In genomic region chr7:135672560-135673359, GRCh38 we compare ENCODE assay signal across 8 cellular contexts. TPM values are rescaled to one million over a fixed set of nuclear protein-coding genes. Genes with fewer than 3 reads are reported as not detected.
DNase-seq lines count a peak whose midpoint lies in the region; ATAC-seq, FAIRE-seq and TF ChIP-seq lines count a peak whose summit lies in the region.

No MANE protein-coding gene starts in this region.

- peak; percentile 61 to 68 for DNase-seq in A549 (ENCODE audit: low read depth in 1 of 2, low spot score in 1 of 2)
- DNase-seq in NCI-H2107 (lab: John Stamatoyannopoulos, UW) = peak; percentile 56
- no peak for DNase-seq in left ventricle myocardium superior
- peak; percentile 42 for DNase-seq in small intestine
- DNase-seq in stimulated activated CD4-positive, alpha-beta T cell treated with anti-CD3 and anti-CD28 coated beads, Interleukin-4, amount 100 ng/mL, for 4 hours = no peak

- H3K27me3 Mint-ChIP-seq in activated T-helper 17 cell treated with anti-CD3 and anti-CD28 coated beads, Interleukin-2, amount 50 U/mL, for 72 hours = no peaks in the 10 kb centered on the region

- H3K9me3 Mint-ChIP-seq in activated T-helper 17 cell treated with anti-CD3 and anti-CD28 coated beads, Interleukin-2, amount 50 U/mL, for 72 hours = no peaks in the 10 kb centered on the region

- no peak overlapping the region for H3K27ac Mint-ChIP-seq in activated T-helper 17 cell treated with anti-CD3 and anti-CD28 coated beads, Interleukin-2, amount 50 U/mL, for 72 hours

- H3K4me3 ChIP-seq in A549 (no peak overlapping the region), small intestine (ENCODE audit: low read depth in 1 of 2, low read length in 2 of 2) (no peak overlapping the region)

- FAIRE-seq in A549 (lab: Jason Lieb, UNC) (no peak), small intestine (lab: Jason Lieb, UNC) (no peak)

- 67% methylated on average over 3 of the region's 3 CpGs for WGBS in A549 (ENCODE audit: missing lambda C conversion rate)
- 63 to 72% (median 69%) methylated on average over 3 of the region's 3 CpGs for WGBS in small intestine, 3 donors

- peak; percentile 63 to 69 for TF ChIP-seq RAD21 in A549 (conservative IDR thresholded peaks at IDR 0.05 in 1 of 2, IDR thresholded peaks at IDR 0.05 in 1 of 2)

- ATAC-seq in A549 (peak; percentile 85 to 96), HG02852 (IDR thresholded peaks at IDR 0.05; ENCODE audit: unreplicated experiment) (peak; percentile 70), left ventricle myocardium superior (peak; percentile 80)
- ATAC-seq in activated T-helper 17 cell treated with anti-CD3 and anti-CD28 coated beads, Interleukin-2, amount 50 U/mL, for 72 hours (replicated peaks) = peak; percentile 40

- CTCF ChIA-PET in A549 (lab: Yijun Ruan, JAX) = interaction anchor here (0.6 to 6.1 kb wide), 31 partner anchors 8 to 1919 kb away, joined by 3 to 32 read pairs (median 4); partner anchors contain the start of gene STMP1

- POLR2A ChIA-PET in A549 (lab: Yijun Ruan, JAX) = interaction anchor here (1.4 to 2.3 kb wide), 2 partner anchors 9 to 10 kb away, joined by 4 to 17 read pairs; partner anchors contain the start of gene STMP1

- intact Hi-C loops in left ventricle myocardium superior (cut with micrococcal nuclease) = loop anchor here (5.0 kb wide), 1 partner anchor 125 kb away; no protein-coding TSS in a partner anchor

- H3K9me3 ChIP-seq in A549 (no peaks in the 10 kb centered on the region), small intestine (ENCODE audit: control insufficient read depth, low read depth) (no peaks in the 10 kb centered on the region)

- no peaks in the 10 kb centered on the region for H3K27me3 ChIP-seq in small intestine (ENCODE audit: control insufficient read depth in 2 of 2, insufficient read depth in 2 of 2, low read length in 2 of 2)

- H3K4me3 Mint-ChIP-seq in activated T-helper 17 cell treated with anti-CD3 and anti-CD28 coated beads, Interleukin-2, amount 50 U/mL, for 72 hours = no peak overlapping the region

- TF ChIP-seq CTCF in A549 (IDR thresholded peaks at IDR 0.05) = peak; percentile 74
- peak; percentile 74 for TF ChIP-seq CTCF in GM12872 (IDR thresholded peaks at IDR 0.05; ENCODE audit: insufficient read depth, low read depth, low read length)

- TF ChIP-seq EP300 in A549 (IDR thresholded peaks at IDR 0.05) = no peak

- H3K27ac ChIP-seq in A549 = no peak overlapping the region
- no peak overlapping the region for H3K27ac ChIP-seq in small intestine (ENCODE audit: low read depth in 1 of 2, low read length in 1 of 2)

- peaks cover 56% of the 10 kb centered on the region for H3K36me3 Mint-ChIP-seq in activated T-helper 17 cell treated with anti-CD3 and anti-CD28 coated beads, Interleukin-2, amount 50 U/mL, for 72 hours (ENCODE audit: low read depth)

- H3K4me1 ChIP-seq in A549 (peaks cover 3% of the 10 kb centered on the region; the same call in 2 of the 3 replicates), small intestine (ENCODE audit: control insufficient read depth in 2 of 2, insufficient read depth in 1 of 2, low read depth in 1 of 2, low read length in 1 of 2) (peaks cover 0 to 3% of the 10 kb centered on the region in 2 donors)

- peaks cover 24% of the 10 kb centered on the region for H3K4me1 Mint-ChIP-seq in activated T-helper 17 cell treated with anti-CD3 and anti-CD28 coated beads, Interleukin-2, amount 50 U/mL, for 72 hours

- no peak overlapping the region for H3K4me2 ChIP-seq in A549

- no peak for TF ChIP-seq POLR2A in A549 (IDR thresholded peaks at IDR 0.05; ENCODE audit: low read length)

- peaks cover 0 to 3% of the 10 kb centered on the region in 2 donors for H3K36me3 ChIP-seq in small intestine (ENCODE audit: control insufficient read depth in 2 of 2, insufficient read depth in 2 of 2, low read length in 2 of 2)

TF ChIP-seq in A549, 52 proteins besides CTCF, POLR2A, EP300 and RAD21:
- TF ChIP-seq FOSB (CRISPR knock-in tag; IDR thresholded peaks at IDR 0.05) = no peak
- no peak for TF ChIP-seq POLR2AphosphoS2 (conservative IDR thresholded peaks at IDR 0.05; ENCODE audit: low read length)
- TF ChIP-seq SMC3 (IDR thresholded peaks at IDR 0.05) = peak; percentile 65
TF ChIP-seq in A549: peak in this region for 1.

RNA-seq across cellular contexts. Expression of gene STMP1, which starts 10.4 kb away (rescaled TPM):
- 30.1 and 35.5 TPM in 2 replicates for polyA plus RNA-seq in A549 (2011; rRNA removed)
- polyA plus RNA-seq in A549 (2012; cell fraction: cytosol; rRNA removed) = 12.3 TPM in 2 replicates
- polyA plus RNA-seq in A549 (2012; cell fraction: nucleus; rRNA removed) = 2.6 and 5.4 TPM in 2 replicates
- polyA plus RNA-seq in A549 (2017; fragmentation: RNase III; extraction: RNeasy Plus Mini Kit Qiagen cat#74134 plus additional on column Dnase treatment) = 25.2 to 33.0 TPM (median 32.1 TPM) in 3 replicates
- 7.2 and 7.6 TPM in 2 replicates for polyA minus RNA-seq in A549 (2011; rRNA and poly(A)+ RNA removed)
- total RNA-seq in activated T-helper 17 cell treated with anti-CD3 and anti-CD28 coated beads, Interleukin-2, amount 50 U/mL, for 72 hours = 10 to 100 TPM; 10.5 to 11.1 TPM
- 30.3 TPM for total RNA-seq in left ventricle myocardium superior
- 10 to 100 TPM; 24.8 to 36.2 (median 30.5) TPM for polyA plus RNA-seq in small intestine

RNA-seq across cellular contexts. Expression of gene SLC13A4, which starts 55.2 kb away (rescaled TPM):
- not detected in 2 replicates for polyA plus RNA-seq in A549 (2011; rRNA removed)
- polyA plus RNA-seq in A549 (2012; cell fraction: cytosol; rRNA removed) = not detected in 2 replicates
- not detected in 2 replicates for polyA plus RNA-seq in A549 (2012; cell fraction: nucleus; rRNA removed)
- polyA plus RNA-seq in A549 (2017; fragmentation: RNase III; extraction: RNeasy Plus Mini Kit Qiagen cat#74134 plus additional on column Dnase treatment) = not detected in 3 replicates
- polyA minus RNA-seq in A549 (2011; rRNA and poly(A)+ RNA removed) = not detected in 2 replicates
- not detected for total RNA-seq in activated T-helper 17 cell treated with anti-CD3 and anti-CD28 coated beads, Interleukin-2, amount 50 U/mL, for 72 hours
- 0.15 TPM for total RNA-seq in left ventricle myocardium superior
- under 1 TPM in 1 of 3 donors, not detected in 2; 0.04 TPM for polyA plus RNA-seq in small intestine

Comparison
In these comparisons a context has a peak if more than half of its experiments do, and no peak if none do; other contexts are left out.
1. ATAC-seq: peak in every context shown above with its lines; median percentile 90 in A549; 80 in left ventricle myocardium superior; 70 in HG02852; 40 in activated T-helper 17 cell treated with anti-CD3 and anti-CD28 coated beads, Interleukin-2, amount 50 U/mL, for 72 hours.
2. DNase-seq: peak in A549 (2 of 2), NCI-H2107 (single experiment) and small intestine (single experiment); none in left ventricle myocardium superior (single experiment) and stimulated activated CD4-positive, alpha-beta T cell treated with anti-CD3 and anti-CD28 coated beads, Interleukin-4, amount 100 ng/mL, for 4 hours (0 of 2).